8 cellular contexts compared by ENCODE assay signal in genomic region chr1:46603858-46604549, GRCh38.
A peak's percentile ranks its signal among the peaks of the same experiment; 100 is the strongest.
DNase-seq lines count a peak whose midpoint lies in the region; ATAC-seq lines count a peak whose summit lies in the region.

Gene MKNK1 (minus strand): TSS chr1:46604268. CDS start chr1:46583327, 20,941 bp downstream.

- ATAC-seq in GM19467 (IDR thresholded peaks at IDR 0.05; ENCODE audit: unreplicated experiment) = peak; percentile 95
- ATAC-seq in effector memory CD8-positive, alpha-beta T cell (replicated peaks) = peak; percentile 82
- ATAC-seq in memory B cell (ENCODE audit: low read depth) = peak; percentile 98

- peaks cover 58 to 67% of the 10 kb centered on the region in 2 donors for H3K4me1 Mint-ChIP-seq in effector memory CD8-positive, alpha-beta T cell (ENCODE audit: low read depth in 2 of 2)
- H3K4me1 Mint-ChIP-seq in memory B cell = peaks cover 21% of the 10 kb centered on the region

- H3K27me3 Mint-ChIP-seq in effector memory CD8-positive, alpha-beta T cell = no peaks in the 10 kb centered on the region
- H3K27me3 Mint-ChIP-seq in memory B cell = no peaks in the 10 kb centered on the region

- peaks cover 37% of the 10 kb centered on the region for H3K36me3 Mint-ChIP-seq in effector memory CD8-positive, alpha-beta T cell (ENCODE audit: insufficient read depth)
- H3K36me3 Mint-ChIP-seq in memory B cell = peaks cover 9% of the 10 kb centered on the region

- DNase-seq in COLO668 (lab: John Stamatoyannopoulos, UW; ENCODE audit: unreplicated experiment) = peak; percentile 100
- DNase-seq in HS-27A (ENCODE audit: low read depth) = peak; percentile 84
- DNase-seq in NOMO-1 treated with dmso at 0.1 percent for 144 hours (lab: John Stamatoyannopoulos, UW; ENCODE audit: unreplicated experiment) = peak; percentile 93
- DNase-seq in activated CD8-positive, alpha-beta memory T cell treated with anti-CD3 and anti-CD28 coated beads for 48 hours (ENCODE audit: low read depth in 2 of 3, low spot score in 2 of 3) = peak; percentile 88 to 95 (median 89)
- DNase-seq in effector memory CD8-positive, alpha-beta T cell = peak; percentile 96 to 98 (median 98)
- peak; percentile 92 to 95 for DNase-seq in memory B cell (ENCODE audit: low spot score in 2 of 2)
- peak; percentile 94 for DNase-seq in stimulated activated CD8-positive, alpha-beta memory T cell treated with anti-CD3 and anti-CD28 coated beads, Interleukin-12 subunit alpha, Interleukin-12 subunit beta, amount 100 ng/mL, for 24 hours (ENCODE audit: extremely low read depth)

- peak within 1 kb of the TSS; percentile 92 to 94 for H3K27ac Mint-ChIP-seq in effector memory CD8-positive, alpha-beta T cell
- peak within 1 kb of the TSS; percentile 76 for H3K27ac Mint-ChIP-seq in memory B cell

- H3K4me3 Mint-ChIP-seq in effector memory CD8-positive, alpha-beta T cell = peak within 1 kb of the TSS; percentile 94 to 96
- peak within 1 kb of the TSS; percentile 89 for H3K4me3 Mint-ChIP-seq in memory B cell

- no peaks in the 10 kb centered on the region for H3K9me3 Mint-ChIP-seq in effector memory CD8-positive, alpha-beta T cell
- no peaks in the 10 kb centered on the region for H3K9me3 Mint-ChIP-seq in memory B cell

Comparison
In these comparisons a context has a peak if more than half of its experiments do, and no peak if none do; other contexts are left out.
1. Peak in every context shown above with its lines: DNase-seq and ATAC-seq.